10 cellular contexts compared by ENCODE assay signal in genomic region chr1:228174482-228175315, GRCh38. TPM values are rescaled to one million over a fixed set of nuclear protein-coding genes. Genes with fewer than 3 reads are reported as not detected.
A peak's percentile ranks its signal among the peaks of the same experiment; 100 is the strongest.
DNase-seq lines count a peak whose midpoint lies in the region; ATAC-seq and TF ChIP-seq lines count a peak whose summit lies in the region.
"Had no signal": no experiment of that assay in that cellular context is flagged by ENCODE, and none has a peak within 500 bp of the region (broad histone marks: within the 10 kb centered on the region; RNA-seq: fewer than 3 reads in every experiment).

No MANE protein-coding gene starts in this region.

- no peaks in the 10 kb centered on the region for H3K9me3 ChIP-seq in H9 (ENCODE audit: control insufficient read depth, low read depth, low read length)
- no peaks in the 10 kb centered on the region for H3K9me3 ChIP-seq in lower lobe of right lung
- H3K9me3 ChIP-seq: right lobe of liver had no signal

- H4K8ac ChIP-seq in H9 (replicated peaks; ENCODE audit: insufficient read length, low read depth, low read length), result no peak overlapping the region

- H3K4me3 ChIP-seq in lower lobe of right lung, result no peak overlapping the region
- H3K4me3 ChIP-seq: right lobe of liver had no signal

- no peak overlapping the region for H4K91ac ChIP-seq in H9 (ENCODE audit: insufficient read length, low read depth, low read length)

- H3K27ac Mint-ChIP-seq in H9, result no peak overlapping the region
- no peak overlapping the region for H3K27ac Mint-ChIP-seq in activated CD8-positive, alpha-beta T cell treated with anti-CD3 and anti-CD28 coated beads, Interleukin-2, amount 10 ng/mL, durations not matched to agents 7 days and 5 days
- no peak overlapping the region for H3K27ac Mint-ChIP-seq in stimulated activated memory B cell treated with anti-CD40 and anti-IgM and Interleukin-4, amounts not matched to agents 10 μg/mL and 1 μg/mL and 100 μg/mL, for 72 hours

- H3K4ac ChIP-seq in H9 (ENCODE audit: low read depth, low read length), result no peak overlapping the region

- H4K20me1 ChIP-seq in H9 (ENCODE audit: control insufficient read depth, insufficient read depth, insufficient read length), result no peaks in the 10 kb centered on the region

- no peak overlapping the region for H2AK5ac ChIP-seq in H9 (ENCODE audit: insufficient read length, low read length)

- no peak overlapping the region for H2BK12ac ChIP-seq in H9 (ENCODE audit: insufficient read length, low read depth, low read length)

- no peak overlapping the region for H3K4me2 ChIP-seq in H9 (ENCODE audit: insufficient read depth, insufficient read length, low read length)

- peaks cover 15% of the 10 kb centered on the region for H3K36me3 ChIP-seq in lower lobe of right lung

- no peaks in the 10 kb centered on the region for H3K4me1 ChIP-seq in H9 (ENCODE audit: insufficient read depth, low read length)
- H3K4me1 ChIP-seq in lower lobe of right lung, result peaks cover 50% of the 10 kb centered on the region
- H3K4me1 ChIP-seq: right lobe of liver had no signal

- CTCF ChIA-PET in activated CD8-positive, alpha-beta T cell treated with anti-CD3 and anti-CD28 coated beads, Interleukin-2, amount 10 ng/mL, durations not matched to agents 7 days and 5 days (lab: Charles Lee), result no interaction called here

- no CpG with 5 or more reads among the region's 52 CpGs for WGBS in H9 (ENCODE audit: extremely low coverage, insufficient read length, low lambda C conversion rate)

- H3K9me3 Mint-ChIP-seq in H9, result no peaks in the 10 kb centered on the region
- no peaks in the 10 kb centered on the region for H3K9me3 Mint-ChIP-seq in activated CD8-positive, alpha-beta T cell treated with anti-CD3 and anti-CD28 coated beads, Interleukin-2, amount 10 ng/mL, durations not matched to agents 7 days and 5 days (ENCODE audit: insufficient read depth)
- H3K9me3 Mint-ChIP-seq in stimulated activated memory B cell treated with anti-CD40 and anti-IgM and Interleukin-4, amounts not matched to agents 10 μg/mL and 1 μg/mL and 100 μg/mL, for 72 hours, result no peaks in the 10 kb centered on the region

- H3K18ac ChIP-seq in H9 (ENCODE audit: insufficient read length, low read depth, low read length), result no peak overlapping the region

- POLR2A ChIA-PET in activated CD8-positive, alpha-beta T cell treated with anti-CD3 and anti-CD28 coated beads, Interleukin-2, amount 10 ng/mL, durations not matched to agents 7 days and 5 days (lab: Charles Lee), result interaction anchor here (0.6 kb wide), 2 partner anchors 275 to 313 kb away, joined by 3 read pairs; no protein-coding TSS in a partner anchor

- no peak overlapping the region for H2BK120ac ChIP-seq in H9 (ENCODE audit: low read depth, low read length, poor library complexity, severe bottlenecking)

- no peaks in the 10 kb centered on the region for H3K23me2 ChIP-seq in H9 (ENCODE audit: insufficient read length, low read depth, low read length, poor library complexity, severe bottlenecking)

- no peaks in the 10 kb centered on the region for H3K4me1 Mint-ChIP-seq in H9
- peaks cover 5% of the 10 kb centered on the region for H3K4me1 Mint-ChIP-seq in activated CD8-positive, alpha-beta T cell treated with anti-CD3 and anti-CD28 coated beads, Interleukin-2, amount 10 ng/mL, durations not matched to agents 7 days and 5 days (ENCODE audit: low read depth)
- peaks cover 21% of the 10 kb centered on the region for H3K4me1 Mint-ChIP-seq in stimulated activated memory B cell treated with anti-CD40 and anti-IgM and Interleukin-4, amounts not matched to agents 10 μg/mL and 1 μg/mL and 100 μg/mL, for 72 hours

- H3K27me3 ChIP-seq in H9 (ENCODE audit: insufficient read depth, low read length) (no peaks in the 10 kb centered on the region), lower lobe of right lung (ENCODE audit: low read depth) (no peaks in the 10 kb centered on the region)
- H3K27me3 ChIP-seq: right lobe of liver had no signal

- no peak overlapping the region for H3K23ac ChIP-seq in H9 (ENCODE audit: insufficient read length, low read depth, low read length)

- H3K79me1 ChIP-seq in H9 (ENCODE audit: insufficient read depth, low read depth, low read length, poor library complexity, severe bottlenecking), result no peaks in the 10 kb centered on the region

- H3T11ph ChIP-seq in H9 (ENCODE audit: low read length), result no peak overlapping the region

- H3K14ac ChIP-seq in H9 (ENCODE audit: insufficient read depth, low read length), result no peak overlapping the region; the same call in 1 of the 2 replicates

- H3K4me3 Mint-ChIP-seq in H9, result no peak overlapping the region
- no peak overlapping the region for H3K4me3 Mint-ChIP-seq in activated CD8-positive, alpha-beta T cell treated with anti-CD3 and anti-CD28 coated beads, Interleukin-2, amount 10 ng/mL, durations not matched to agents 7 days and 5 days
- no peak overlapping the region for H3K4me3 Mint-ChIP-seq in stimulated activated memory B cell treated with anti-CD40 and anti-IgM and Interleukin-4, amounts not matched to agents 10 μg/mL and 1 μg/mL and 100 μg/mL, for 72 hours

- H3K9ac ChIP-seq in H9 (ENCODE audit: extremely low read depth, insufficient read length, low read length), result no peak overlapping the region

- ATAC-seq in activated CD8-positive, alpha-beta T cell treated with anti-CD3 and anti-CD28 coated beads, Interleukin-2, amount 10 ng/mL, durations not matched to agents 7 days and 5 days, result peak; percentile 53
- ATAC-seq in lower lobe of right lung, result no peak
- ATAC-seq in GM18520 (IDR thresholded peaks at IDR 0.05; ENCODE audit: unreplicated experiment), result no peak
- no peak for ATAC-seq in HG02763 (IDR thresholded peaks at IDR 0.05; ENCODE audit: unreplicated experiment)
- no peak for ATAC-seq in GM18858 (IDR thresholded peaks at IDR 0.05; ENCODE audit: unreplicated experiment)
- no peak for ATAC-seq in stimulated activated memory B cell treated with anti-CD40 and anti-IgM and Interleukin-4, amounts not matched to agents 10 μg/mL and 1 μg/mL and 100 μg/mL, for 72 hours

- no peak overlapping the region for H2BK20ac ChIP-seq in H9 (ENCODE audit: low read depth, low read length, poor library complexity, severe bottlenecking)

- no peak overlapping the region for H3K56ac ChIP-seq in H9 (ENCODE audit: insufficient read length, low read depth, low read length)

- no peaks in the 10 kb centered on the region; a peak in 1 of 7 replicates for H3K36me3 Mint-ChIP-seq in H9 (ENCODE audit: insufficient read depth in 1 of 3, low read depth in 3 of 3)
- H3K36me3 Mint-ChIP-seq in activated CD8-positive, alpha-beta T cell treated with anti-CD3 and anti-CD28 coated beads, Interleukin-2, amount 10 ng/mL, durations not matched to agents 7 days and 5 days (ENCODE audit: low read depth), result no peaks in the 10 kb centered on the region
- peaks cover 14% of the 10 kb centered on the region for H3K36me3 Mint-ChIP-seq in stimulated activated memory B cell treated with anti-CD40 and anti-IgM and Interleukin-4, amounts not matched to agents 10 μg/mL and 1 μg/mL and 100 μg/mL, for 72 hours

- intact Hi-C loops in lower lobe of right lung (cut with DNase I), result no loop called here

- no peak overlapping the region for H2AFZ ChIP-seq in H9 (ENCODE audit: low read length)

- 0 out of 2 replicates have a peak, but pooled peaks cover 1% of the 10 kb centered on the region for H3K79me2 ChIP-seq in H9 (ENCODE audit: insufficient read depth, low read length)

- DNase-seq in COLO829 (ENCODE audit: low spot score) (peak; percentile 20), H9 (peak; percentile 86), lower lobe of right lung (peak; percentile 55)
- no peak for DNase-seq in activated CD8-positive, alpha-beta T cell treated with anti-CD3 and anti-CD28 coated beads, Interleukin-2, amount 10 ng/mL, durations not matched to agents 7 days and 5 days
- DNase-seq: hippocampal formation had no signal

- H2BK5ac ChIP-seq in H9 (ENCODE audit: insufficient read length, low read length), result no peak overlapping the region

- TF ChIP-seq CTCF in H9 (conservative IDR thresholded peaks at IDR 0.05) (0 out of 3 replicates have a peak, but pooled peaks have one; percentile 12), lower lobe of right lung (IDR thresholded peaks at IDR 0.05) (no peak)

- H3K27ac ChIP-seq in H9 (ENCODE audit: insufficient read length, low read depth, low read length) (no peak overlapping the region), lower lobe of right lung (peak overlapping the region; percentile 75)
- H3K27ac ChIP-seq: right lobe of liver had no signal

- no peak overlapping the region for H2BK15ac ChIP-seq in H9 (ENCODE audit: low read depth, low read length)

- H3K27me3 Mint-ChIP-seq in H9 (ENCODE audit: low read depth), result no peaks in the 10 kb centered on the region; the same call in none of the 2 replicates
- H3K27me3 Mint-ChIP-seq in activated CD8-positive, alpha-beta T cell treated with anti-CD3 and anti-CD28 coated beads, Interleukin-2, amount 10 ng/mL, durations not matched to agents 7 days and 5 days (ENCODE audit: low read depth), result no peaks in the 10 kb centered on the region
- H3K27me3 Mint-ChIP-seq in stimulated activated memory B cell treated with anti-CD40 and anti-IgM and Interleukin-4, amounts not matched to agents 10 μg/mL and 1 μg/mL and 100 μg/mL, for 72 hours, result no peaks in the 10 kb centered on the region

- H4K5ac ChIP-seq in H9 (ENCODE audit: insufficient read length, low read depth, low read length), result no peak overlapping the region

RNA-seq across cellular contexts. Expression of gene IBA57, which starts 9.1 kb away (rescaled TPM):
- 11.8 and 12.6 TPM in 2 replicates for total RNA-seq in H9 (2021)
- total RNA-seq in activated CD8-positive, alpha-beta T cell treated with anti-CD3 and anti-CD28 coated beads, Interleukin-2, amount 10 ng/mL, durations not matched to agents 7 days and 5 days, result 1 to 10 TPM; 7.5 to 8.9 TPM
- 10.7 TPM for total RNA-seq in lower lobe of right lung

RNA-seq across cellular contexts. Expression of gene GJC2, which starts 25.0 kb away (rescaled TPM):
- total RNA-seq in H9 (2021), result 1.4 and 1.6 TPM in 2 replicates
- total RNA-seq in activated CD8-positive, alpha-beta T cell treated with anti-CD3 and anti-CD28 coated beads, Interleukin-2, amount 10 ng/mL, durations not matched to agents 7 days and 5 days, result 1 to 10 TPM; 4.1 to 4.4 TPM
- 6.0 TPM for total RNA-seq in lower lobe of right lung

RNA-seq across cellular contexts. Expression of gene OBSCN, which starts 33.1 kb away (rescaled TPM):
- total RNA-seq in H9 (2021) (30.8 and 33.3 TPM in 2 replicates), lower lobe of right lung (35.6 TPM)
- 10 to 100 TPM; 12.3 to 14.4 TPM for total RNA-seq in activated CD8-positive, alpha-beta T cell treated with anti-CD3 and anti-CD28 coated beads, Interleukin-2, amount 10 ng/mL, durations not matched to agents 7 days and 5 days

RNA-seq across cellular contexts. Expression of gene GUK1, which starts 34.6 kb away (rescaled TPM):
- total RNA-seq in H9 (2021) (88.2 and 94.3 TPM in 2 replicates), lower lobe of right lung (192 TPM)
- 100 to 1,000 TPM; 339 to 344 TPM for total RNA-seq in activated CD8-positive, alpha-beta T cell treated with anti-CD3 and anti-CD28 coated beads, Interleukin-2, amount 10 ng/mL, durations not matched to agents 7 days and 5 days
